1 cellular context compared by ENCODE assay signal in the genomic region with DNA sequence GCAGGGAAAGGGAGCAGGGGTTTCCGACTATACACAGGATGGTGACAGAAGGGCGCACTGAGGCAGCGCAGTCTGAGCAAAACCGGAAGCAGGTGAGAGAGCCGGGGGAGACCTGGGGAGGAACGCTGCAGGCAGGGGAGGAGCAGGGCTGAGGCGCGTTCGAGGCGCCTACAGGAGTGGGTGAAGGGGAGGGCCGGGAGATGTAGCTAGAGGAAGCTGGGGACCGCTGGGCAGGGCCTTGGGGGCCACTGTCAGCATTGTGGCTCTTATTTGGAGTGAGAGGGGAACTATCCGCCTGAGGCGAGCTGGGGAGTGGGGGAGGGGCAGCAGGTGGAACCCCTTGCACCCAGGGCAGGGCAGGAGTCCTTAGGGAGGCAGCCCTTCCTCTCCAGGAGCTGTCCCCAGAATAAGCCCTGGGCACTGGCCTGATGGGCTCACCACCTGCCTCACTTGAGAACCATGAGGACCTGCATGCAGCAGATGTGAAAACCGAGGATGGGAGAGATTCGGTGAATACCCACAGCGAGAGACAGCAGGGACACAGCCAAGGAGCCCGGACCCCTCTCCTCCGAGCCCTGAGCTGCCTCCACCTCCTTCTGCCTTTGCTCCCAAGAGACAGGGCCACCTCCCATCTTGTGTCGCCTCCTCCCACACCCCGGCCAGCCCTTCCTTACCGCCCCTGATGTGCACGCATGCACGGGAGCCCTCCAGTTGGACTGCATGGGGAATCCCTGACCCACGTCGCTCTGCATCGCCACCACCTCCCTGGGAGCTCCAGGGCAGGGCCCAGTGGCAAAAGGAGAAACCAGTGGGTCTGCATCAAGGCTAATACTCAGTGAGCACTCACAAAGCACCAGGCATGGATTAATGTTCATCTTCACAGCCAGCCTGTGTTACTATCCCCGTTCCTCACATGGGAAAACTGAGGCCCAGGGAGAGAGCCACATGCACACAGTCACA.
A peak's percentile ranks its signal among the peaks of the same experiment; 100 is the strongest.
TF ChIP-seq lines count a peak whose summit lies in the region.

No MANE protein-coding gene starts in this region.

TF ChIP-seq in K562, 482 proteins besides CTCF, POLR2A, EP300 and RAD21:
- TF ChIP-seq FOXK1 (CRISPR knock-in tag; IDR thresholded peaks at IDR 0.05; ENCODE audit: borderline replicate concordance) (no peak), RBFOX2 (IDR thresholded peaks at IDR 0.05; ENCODE audit: low read depth, low read length) (peak; percentile 30; the same call in 1 of the 2 replicates), MAFF (IDR thresholded peaks at IDR 0.05; ENCODE audit: low read length) (no peak), ZNF778 (CRISPR knock-in tag; IDR thresholded peaks at IDR 0.05) (no peak), MLLT1 (IDR thresholded peaks at IDR 0.05) (0 out of 4 replicates have a peak, but pooled peaks of 1 of the 2 experiments have one; percentile 13), NRF1 (conservative IDR thresholded peaks at IDR 0.05 in 1 of 2, IDR thresholded peaks at IDR 0.05 in 1 of 2) (peak; percentile 44 to 51), ZNF717 (CRISPR knock-in tag; IDR thresholded peaks at IDR 0.05) (0 out of 2 replicates have a peak, but pooled peaks have one; percentile 35), MYNN (IDR thresholded peaks at IDR 0.05) (no peak), MYNN (CRISPR knock-in tag; IDR thresholded peaks at IDR 0.05) (no peak), POLR2G (IDR thresholded peaks at IDR 0.05; ENCODE audit: low read depth, low read length) (peak; percentile 47), ZBTB7A (IDR thresholded peaks at IDR 0.05; ENCODE audit: borderline replicate concordance, control insufficient read depth, low read depth, low read length) (0 out of 2 replicates have a peak, but pooled peaks have one; percentile 13), OTX1 (CRISPR knock-in tag; IDR thresholded peaks at IDR 0.05) (no peak), ZNF282 (CRISPR knock-in tag; IDR thresholded peaks at IDR 0.05) (0 out of 2 replicates have a peak, but pooled peaks have one; percentile 43), ATF3 (IDR thresholded peaks at IDR 0.05) (no peak), ATF3 (CRISPR knock-in tag; conservative IDR thresholded peaks at IDR 0.05) (no peak), SRSF9 (IDR thresholded peaks at IDR 0.05; ENCODE audit: borderline replicate concordance, low read depth, low read length) (no peak), ZNF592 (IDR thresholded peaks at IDR 0.05) (0 out of 2 replicates have a peak, but pooled peaks have one; percentile 38), NEUROD1 (IDR thresholded peaks at IDR 0.05; ENCODE audit: borderline replicate concordance, low read depth, low read length, partially characterized antibody) (no peak), E2F1 (CRISPR knock-in tag; IDR thresholded peaks at IDR 0.05) (no peak), ZC3H4 (CRISPR knock-in tag; IDR thresholded peaks at IDR 0.05; ENCODE audit: borderline replicate concordance) (no peak), NBN (IDR thresholded peaks at IDR 0.05; ENCODE audit: low read depth) (no peak), CREM (IDR thresholded peaks at IDR 0.05; ENCODE audit: low read depth) (0 out of 2 replicates have a peak, but pooled peaks have one; percentile 20), BHLHE40 (IDR thresholded peaks at IDR 0.05; ENCODE audit: low read length) (peak; percentile 37; the same call in 1 of the 2 replicates), POLR2B (IDR thresholded peaks at IDR 0.05; ENCODE audit: low read depth, partially characterized antibody) (no peak), SP2 (IDR thresholded peaks at IDR 0.05; ENCODE audit: extremely low read depth, low read depth, low read length, poor library complexity, severe bottlenecking) (no peak), ZNF121 (CRISPR knock-in tag; conservative IDR thresholded peaks at IDR 0.05) (no peak), SMARCA4 (IDR thresholded peaks at IDR 0.05) (peak; percentile 14; the same call in 1 of the 2 replicates), WHSC1 (IDR thresholded peaks at IDR 0.05; ENCODE audit: low read length) (peak; percentile 85), HMG20B (CRISPR knock-in tag; IDR thresholded peaks at IDR 0.05) (no peak)
- TF ChIP-seq, protein P1, sequence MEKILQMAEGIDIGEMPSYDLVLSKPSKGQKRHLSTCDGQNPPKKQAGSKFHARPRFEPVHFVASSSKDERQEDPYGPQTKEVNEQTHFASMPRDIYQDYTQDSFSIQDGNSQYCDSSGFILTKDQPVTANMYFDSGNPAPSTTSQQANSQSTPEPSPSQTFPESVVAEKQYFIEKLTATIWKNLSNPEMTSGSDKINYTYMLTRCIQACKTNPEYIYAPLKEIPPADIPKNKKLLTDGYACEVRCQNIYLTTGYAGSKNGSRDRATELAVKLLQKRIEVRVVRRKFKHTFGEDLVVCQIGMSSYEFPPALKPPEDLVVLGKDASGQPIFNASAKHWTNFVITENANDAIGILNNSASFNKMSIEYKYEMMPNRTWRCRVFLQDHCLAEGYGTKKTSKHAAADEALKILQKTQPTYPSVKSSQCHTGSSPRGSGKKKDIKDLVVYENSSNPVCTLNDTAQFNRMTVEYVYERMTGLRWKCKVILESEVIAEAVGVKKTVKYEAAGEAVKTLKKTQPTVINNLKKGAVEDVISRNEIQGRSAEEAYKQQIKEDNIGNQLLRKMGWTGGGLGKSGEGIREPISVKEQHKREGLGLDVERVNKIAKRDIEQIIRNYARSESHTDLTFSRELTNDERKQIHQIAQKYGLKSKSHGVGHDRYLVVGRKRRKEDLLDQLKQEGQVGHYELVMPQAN (IDR thresholded peaks at IDR 0.05; ENCODE audit: borderline replicate concordance) = peak; percentile 27; the same call in 1 of the 2 replicates
- TF ChIP-seq, protein P2, sequence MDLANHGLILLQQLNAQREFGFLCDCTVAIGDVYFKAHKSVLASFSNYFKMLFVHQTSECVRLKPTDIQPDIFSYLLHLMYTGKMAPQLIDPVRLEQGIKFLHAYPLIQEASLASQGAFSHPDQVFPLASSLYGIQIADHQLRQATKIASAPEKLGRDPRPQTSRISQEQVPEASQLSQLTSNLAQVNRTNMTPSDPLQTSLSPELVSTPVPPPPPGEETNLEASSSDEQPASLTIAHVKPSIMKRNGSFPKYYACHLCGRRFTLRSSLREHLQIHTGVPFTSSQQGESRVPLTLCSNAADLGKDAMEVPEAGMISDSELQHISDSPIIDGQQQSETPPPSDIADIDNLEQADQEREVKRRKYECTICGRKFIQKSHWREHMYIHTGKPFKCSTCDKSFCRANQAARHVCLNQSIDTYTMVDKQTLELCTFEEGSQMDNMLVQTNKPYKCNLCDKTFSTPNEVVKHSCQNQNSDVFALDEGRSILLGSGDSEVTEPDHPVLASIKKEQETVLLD (IDR thresholded peaks at IDR 0.05) = 0 out of 2 replicates have a peak, but pooled peaks have one; percentile 42
- TF ChIP-seq, protein P3, sequence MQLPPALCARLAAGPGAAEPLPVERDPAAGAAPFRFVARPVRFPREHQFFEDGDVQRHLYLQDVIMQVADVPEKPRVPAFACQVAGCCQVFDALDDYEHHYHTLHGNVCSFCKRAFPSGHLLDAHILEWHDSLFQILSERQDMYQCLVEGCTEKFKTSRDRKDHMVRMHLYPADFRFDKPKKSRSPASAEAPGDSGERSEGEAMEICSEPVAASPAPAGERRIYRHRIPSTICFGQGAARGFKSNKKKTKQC (CRISPR knock-in tag; IDR thresholded peaks at IDR 0.05) = no peak
